Comparison of ENCODE assay signal across 1 cellular context in genomic region chr1:111737216-111738132, GRCh38.
TF ChIP-seq lines count a peak whose summit lies in the region.

No MANE protein-coding gene starts in this region.

TF ChIP-seq in SK-N-SH treated with all-trans-retinoic acid at 6 μM for 48 hours, 23 proteins besides CTCF, POLR2A, EP300 and RAD21 (continued from another document):
- TF ChIP-seq ZNF70 (CRISPR knock-in tag; IDR thresholded peaks at IDR 0.05) (no peak), ESRRG (CRISPR knock-in tag; IDR thresholded peaks at IDR 0.05) (no peak), ISL1 (CRISPR knock-in tag; IDR thresholded peaks at IDR 0.05) (no peak), TCF4 (CRISPR knock-in tag; IDR thresholded peaks at IDR 0.05; ENCODE audit: borderline replicate concordance) (no peak), TOX (CRISPR knock-in tag; IDR thresholded peaks at IDR 0.05; ENCODE audit: borderline replicate concordance) (no peak), CREB5 (CRISPR knock-in tag; IDR thresholded peaks at IDR 0.05; ENCODE audit: low read depth) (no peak), GLIS3 (CRISPR knock-in tag; IDR thresholded peaks at IDR 0.05) (no peak)
- TF ChIP-seq, protein P1, sequence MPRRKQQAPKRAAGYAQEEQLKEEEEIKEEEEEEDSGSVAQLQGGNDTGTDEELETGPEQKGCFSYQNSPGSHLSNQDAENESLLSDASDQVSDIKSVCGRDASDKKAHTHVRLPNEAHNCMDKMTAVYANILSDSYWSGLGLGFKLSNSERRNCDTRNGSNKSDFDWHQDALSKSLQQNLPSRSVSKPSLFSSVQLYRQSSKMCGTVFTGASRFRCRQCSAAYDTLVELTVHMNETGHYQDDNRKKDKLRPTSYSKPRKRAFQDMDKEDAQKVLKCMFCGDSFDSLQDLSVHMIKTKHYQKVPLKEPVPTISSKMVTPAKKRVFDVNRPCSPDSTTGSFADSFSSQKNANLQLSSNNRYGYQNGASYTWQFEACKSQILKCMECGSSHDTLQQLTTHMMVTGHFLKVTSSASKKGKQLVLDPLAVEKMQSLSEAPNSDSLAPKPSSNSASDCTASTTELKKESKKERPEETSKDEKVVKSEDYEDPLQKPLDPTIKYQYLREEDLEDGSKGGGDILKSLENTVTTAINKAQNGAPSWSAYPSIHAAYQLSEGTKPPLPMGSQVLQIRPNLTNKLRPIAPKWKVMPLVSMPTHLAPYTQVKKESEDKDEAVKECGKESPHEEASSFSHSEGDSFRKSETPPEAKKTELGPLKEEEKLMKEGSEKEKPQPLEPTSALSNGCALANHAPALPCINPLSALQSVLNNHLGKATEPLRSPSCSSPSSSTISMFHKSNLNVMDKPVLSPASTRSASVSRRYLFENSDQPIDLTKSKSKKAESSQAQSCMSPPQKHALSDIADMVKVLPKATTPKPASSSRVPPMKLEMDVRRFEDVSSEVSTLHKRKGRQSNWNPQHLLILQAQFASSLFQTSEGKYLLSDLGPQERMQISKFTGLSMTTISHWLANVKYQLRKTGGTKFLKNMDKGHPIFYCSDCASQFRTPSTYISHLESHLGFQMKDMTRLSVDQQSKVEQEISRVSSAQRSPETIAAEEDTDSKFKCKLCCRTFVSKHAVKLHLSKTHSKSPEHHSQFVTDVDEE (CRISPR knock-in tag; IDR thresholded peaks at IDR 0.05): no peak
